In the genomic region with DNA sequence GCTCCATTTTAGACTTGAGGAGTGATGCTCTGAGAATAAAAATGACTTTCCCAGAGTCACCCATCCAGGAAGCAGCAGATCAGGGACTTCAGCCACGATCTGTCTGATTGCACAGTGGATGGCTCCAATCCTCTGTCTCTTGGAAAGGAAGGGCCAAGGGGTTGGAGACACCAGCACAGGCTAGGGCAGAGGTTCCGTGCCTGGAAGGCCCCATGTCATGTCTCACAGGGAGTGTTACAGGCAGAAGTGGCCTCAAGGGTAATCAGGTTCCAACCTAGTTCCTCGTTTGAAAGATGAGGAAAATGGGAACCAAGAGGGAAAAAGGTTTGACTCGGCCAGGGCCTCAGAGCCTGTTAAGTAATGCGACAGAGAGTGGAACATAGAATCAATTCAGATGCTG, we compare ENCODE assay signal across 29 cellular contexts.
"Had no signal": no experiment of that assay in that cellular context is flagged by ENCODE, and none has a peak within 500 bp of the region (broad histone marks: within the 10 kb centered on the region; RNA-seq: fewer than 3 reads in every experiment).

No MANE protein-coding gene starts in this region.

- H3K27me3 ChIP-seq: body of pancreas, Peyer's patch, SJCRH30 had no signal

- H3K9me3 ChIP-seq: adrenal gland, body of pancreas, Peyer's patch, SJCRH30, SK-N-SH had no signal

- H3K27ac ChIP-seq: Peyer's patch, RWPE1, SJCRH30, WERI-Rb-1 had no signal

- H3K9me3 Mint-ChIP-seq: activated naive CD8-positive, alpha-beta T cell treated with anti-CD3 and anti-CD28 coated beads, Interleukin-2, amount 10 ng/mL, durations not matched to agents 7 days and 5 days had no signal

- H3K4me1 ChIP-seq: adrenal gland, Peyer's patch, SJCRH30 had no signal

- H3K4me3 Mint-ChIP-seq: activated CD4-positive, alpha-beta T cell treated with anti-CD3 and anti-CD28 coated beads for 36 hours; activated CD8-positive, alpha-beta T cell treated with anti-CD3 and anti-CD28 coated beads, Interleukin-2, amount 10 ng/mL, durations not matched to agents 7 days and 5 days; activated naive CD8-positive, alpha-beta T cell treated with anti-CD3 and anti-CD28 coated beads, Interleukin-2, amount 10 ng/mL, durations not matched to agents 7 days and 5 days had no signal

- H3K4me1 Mint-ChIP-seq: activated CD4-positive, alpha-beta T cell treated with anti-CD3 and anti-CD28 coated beads for 36 hours had no signal

- H3K9ac ChIP-seq: SK-N-SH had no signal

- H3K36me3 Mint-ChIP-seq: activated naive CD8-positive, alpha-beta T cell treated with anti-CD3 and anti-CD28 coated beads, Interleukin-2, amount 10 ng/mL, durations not matched to agents 7 days and 5 days had no signal

- ATAC-seq: activated CD4-positive, alpha-beta T cell treated with anti-CD3 and anti-CD28 coated beads for 36 hours; activated CD8-positive, alpha-beta T cell treated with anti-CD3 and anti-CD28 coated beads, Interleukin-2, amount 10 ng/mL, durations not matched to agents 7 days and 5 days had no signal

- DNase-seq: activated CD4-positive, alpha-beta T cell treated with anti-CD3 and anti-CD28 coated beads for 36 hours; activated CD8-positive, alpha-beta memory T cell treated with anti-CD3 and anti-CD28 coated beads, Interleukin-2, amount 50 U/mL, for 48 hours; activated CD8-positive, alpha-beta T cell treated with anti-CD3 and anti-CD28 coated beads, Interleukin-2, amount 10 ng/mL, durations not matched to agents 7 days and 5 days; activated naive CD4-positive, alpha-beta T cell treated with anti-CD3 and anti-CD28 coated beads, Interleukin-2, amount 50 U/mL, for 16 hours; activated naive CD8-positive, alpha-beta T cell treated with anti-CD3 and anti-CD28 coated beads, Interleukin-2, amount 10 ng/mL, durations not matched to agents 7 days and 5 days; activated T-cell treated with anti-CD3 and anti-CD28 coated beads, Interleukin-2, amount 50 U/mL, for 1 hour; adrenal gland; aorta; body of pancreas; central memory CD4-positive, alpha-beta T cell; Kasumi-1; KBM-7; NCI-H1092; NCI-H1417 treated with DMSO at 0.1 percent for 48 hours; NCI-H1694; NCI-H2029; NCI-H2107; NCI-H2171 treated with DMSO at 0.1 percent for 48 hours; NCI-H510A treated with DMSO at 0.1 percent for 48 hours; NCI-H69; NK-92 treated with Interleukin-12 subunit alpha and Interleukin-12 subunit beta, amount 100 ng/mL, for 24 hours; Peyer's patch; Right ventricle myocardium superior; SJCRH30; SK-N-SH; T-helper 1 cell; WERI-Rb-1 had no signal

- H3K27ac Mint-ChIP-seq: activated CD4-positive, alpha-beta T cell treated with anti-CD3 and anti-CD28 coated beads for 36 hours; activated CD8-positive, alpha-beta T cell treated with anti-CD3 and anti-CD28 coated beads, Interleukin-2, amount 10 ng/mL, durations not matched to agents 7 days and 5 days; activated naive CD8-positive, alpha-beta T cell treated with anti-CD3 and anti-CD28 coated beads, Interleukin-2, amount 10 ng/mL, durations not matched to agents 7 days and 5 days had no signal

- H3K36me3 ChIP-seq: adrenal gland, Peyer's patch, SJCRH30, WERI-Rb-1 had no signal

- H3K4me2 ChIP-seq: SK-N-SH had no signal

- FAIRE-seq: bronchial epithelial cell had no signal

- H3K4me3 ChIP-seq: adrenal gland, body of pancreas, Peyer's patch, SJCRH30 had no signal

- H3K27me3 Mint-ChIP-seq: activated CD4-positive, alpha-beta T cell treated with anti-CD3 and anti-CD28 coated beads for 36 hours had no signal
